Comparison of ENCODE assay signal across 8 cellular contexts in genomic region chr19:46746281-46746965, GRCh38. TPM values are rescaled to one million over a fixed set of nuclear protein-coding genes. Genes with fewer than 3 reads are reported as not detected.
DNase-seq lines count a peak whose midpoint lies in the region.

A gene with protein sequence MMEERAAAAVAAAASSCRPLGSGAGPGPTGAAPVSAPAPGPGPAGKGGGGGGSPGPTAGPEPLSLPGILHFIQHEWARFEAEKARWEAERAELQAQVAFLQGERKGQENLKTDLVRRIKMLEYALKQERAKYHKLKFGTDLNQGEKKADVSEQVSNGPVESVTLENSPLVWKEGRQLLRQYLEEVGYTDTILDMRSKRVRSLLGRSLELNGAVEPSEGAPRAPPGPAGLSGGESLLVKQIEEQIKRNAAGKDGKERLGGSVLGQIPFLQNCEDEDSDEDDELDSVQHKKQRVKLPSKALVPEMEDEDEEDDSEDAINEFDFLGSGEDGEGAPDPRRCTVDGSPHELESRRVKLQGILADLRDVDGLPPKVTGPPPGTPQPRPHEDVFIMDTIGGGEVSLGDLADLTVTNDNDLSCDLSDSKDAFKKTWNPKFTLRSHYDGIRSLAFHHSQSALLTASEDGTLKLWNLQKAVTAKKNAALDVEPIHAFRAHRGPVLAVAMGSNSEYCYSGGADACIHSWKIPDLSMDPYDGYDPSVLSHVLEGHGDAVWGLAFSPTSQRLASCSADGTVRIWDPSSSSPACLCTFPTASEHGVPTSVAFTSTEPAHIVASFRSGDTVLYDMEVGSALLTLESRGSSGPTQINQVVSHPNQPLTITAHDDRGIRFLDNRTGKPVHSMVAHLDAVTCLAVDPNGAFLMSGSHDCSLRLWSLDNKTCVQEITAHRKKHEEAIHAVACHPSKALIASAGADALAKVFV (minus strand): TSS chr19:46746450. CDS start chr19:46746430, 20 bp downstream.

- peaks cover 9% of the 10 kb centered on the region; the same call in 1 of the 2 replicates for H4K20me1 ChIP-seq in GM23248 (ENCODE audit: insufficient read depth)

- H3K9ac ChIP-seq in GM23248 = peak within 1 kb of the TSS; percentile 86

- peak within 1 kb of the TSS; percentile 69 for H2AFZ ChIP-seq in GM23248

- peaks cover 6% of the 10 kb centered on the region; the same call in 1 of the 2 replicates for H3K36me3 ChIP-seq in GM23248 (ENCODE audit: low read depth)

- in situ Hi-C loops in GM23248 (cut with MboI) = no loop called here

- H3K27me3 ChIP-seq in GM23248 (replicated peaks; ENCODE audit: insufficient read depth) = no peaks in the 10 kb centered on the region

- H3K4me1 ChIP-seq in GM23248 (ENCODE audit: insufficient read depth) = no peaks in the 10 kb centered on the region

- H3K27ac ChIP-seq in GM23248 = no peak within 1 kb of the TSS; the same call in 1 of the 2 replicates

- H3K9me2 ChIP-seq in GM23248 (ENCODE audit: insufficient read depth) = no peaks in the 10 kb centered on the region

- H3K4me3 ChIP-seq in GM23248 = peak within 1 kb of the TSS; percentile 95

- DNase-seq in D341Med (ENCODE audit: low spot score) (peak; percentile 98), GM23248 (peak; percentile 90), NCI-H1694 (lab: John Stamatoyannopoulos, UW) (peak; percentile 17), medulla oblongata (ENCODE audit: extremely low spot score) (peak; percentile 65), Kasumi-1 (lab: John Stamatoyannopoulos, UW) (no peak)
- DNase-seq in activated CD4-positive, alpha-beta T cell treated with anti-CD3 and anti-CD28 coated beads, Interleukin-2, amount 50 U/mL, for 4 hours = peak; percentile 41 to 43
- DNase-seq in effector CD8-positive, alpha-beta T cell (lab: John Stamatoyannopoulos, UW) = peak; percentile 42
- DNase-seq in stimulated activated CD8-positive, alpha-beta memory T cell treated with anti-CD3 and anti-CD28 coated beads, Interleukin-15, amount 100 ng/mL, for 48 hours (ENCODE audit: low read depth in 2 of 2) = peak; percentile 42 to 51

- 0 to 1% methylated on average over 5 to 44 of the region's 73 CpGs for WGBS in GM23248 (ENCODE audit: low coverage in 1 of 2, low lambda C conversion rate in 2 of 2, missing lambda C conversion rate in 2 of 2), 2 experiments

- H3K9me3 ChIP-seq in GM23248 (ENCODE audit: low read depth) = no peaks in the 10 kb centered on the region

- peaks cover 54% of the 10 kb centered on the region for H3K79me2 ChIP-seq in GM23248 (ENCODE audit: insufficient read depth)

- H3K4me2 ChIP-seq in GM23248 (ENCODE audit: unreplicated experiment) = peak within 1 kb of the TSS; percentile 97

- H3F3A ChIP-seq in GM23248 (ENCODE audit: insufficient read depth) = no peaks in the 10 kb centered on the region

RNA-seq across cellular contexts. Expression of the gene that starts here (rescaled TPM):
- 75.7 and 114 TPM in 2 replicates for total RNA-seq in GM23248 (2014; rRNA removed; shearing (Covaris generic))
- 44.4 and 45.9 TPM in 2 replicates for polyA plus RNA-seq in GM23248 (2016; fragmentation: Nextera tagmentation; extraction: Ambion mirVana)

Comparison
In these comparisons a context has a peak if more than half of its experiments do, and no peak if none do; other contexts are left out.
1. DNase-seq: peak in D341Med (single experiment), GM23248 (single experiment), NCI-H1694 (single experiment), activated CD4-positive, alpha-beta T cell treated with anti-CD3 and anti-CD28 coated beads, Interleukin-2, amount 50 U/mL, for 4 hours (2 of 2), effector CD8-positive, alpha-beta T cell (single experiment), medulla oblongata (single experiment) and stimulated activated CD8-positive, alpha-beta memory T cell treated with anti-CD3 and anti-CD28 coated beads, Interleukin-15, amount 100 ng/mL, for 48 hours (2 of 2); none in Kasumi-1 (0 of 2).